In the genomic region with DNA sequence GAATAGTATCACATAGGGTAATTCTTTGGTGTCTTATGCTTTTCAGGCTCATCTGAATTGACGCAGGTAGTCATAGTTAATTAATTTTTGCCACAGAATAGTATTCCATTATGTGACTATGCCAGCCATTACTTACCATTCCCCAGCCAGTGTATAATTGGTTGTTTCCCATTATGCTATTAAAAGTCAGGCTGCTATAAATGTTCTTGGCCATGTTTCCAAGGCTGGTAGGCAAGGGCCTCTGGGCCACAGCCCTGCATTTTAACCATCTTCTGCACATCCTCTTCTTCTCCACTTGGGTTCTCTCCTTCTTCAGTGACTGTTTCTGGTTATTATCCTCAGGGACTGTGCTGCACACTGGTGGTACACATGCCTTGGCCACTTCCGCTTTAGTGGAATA, we compare ENCODE assay signal across 22 cellular contexts.
DNase-seq lines count a peak whose midpoint lies in the region; ATAC-seq, FAIRE-seq and TF ChIP-seq lines count a peak whose summit lies in the region.
"Had no signal": no experiment of that assay in that cellular context is flagged by ENCODE, and none has a peak within 500 bp of the region (broad histone marks: within the 10 kb centered on the region; RNA-seq: fewer than 3 reads in every experiment).

No MANE protein-coding gene starts in this region.

- H3K4me3 ChIP-seq in heart right ventricle (no peak overlapping the region), mesenchymal stem cell (ENCODE audit: insufficient read depth in 1 of 2, low read depth in 1 of 2, low read length in 2 of 2) (no peak overlapping the region)
- H3K4me3 ChIP-seq: BLaER1 treated with 17β-estradiol and CSF1 and Interleukin-3, amounts not matched to agents 10 nM and 100 nM; GM23248; HAP-1 had no signal

- H3K18ac ChIP-seq in mesenchymal stem cell (ENCODE audit: low read depth in 1 of 2, low read length in 2 of 2), result no peak overlapping the region

- H2BK120ac ChIP-seq in mesenchymal stem cell (ENCODE audit: low read depth, low read length), result no peak overlapping the region

- H3K79me1 ChIP-seq in mesenchymal stem cell (replicated peaks; ENCODE audit: low read length, poor library complexity, severe bottlenecking), result no peaks in the 10 kb centered on the region

- no peak overlapping the region for H2AK5ac ChIP-seq in mesenchymal stem cell (ENCODE audit: low read length, severe bottlenecking)

- no peak overlapping the region for H3K4me2 ChIP-seq in mesenchymal stem cell (ENCODE audit: low read length, poor library complexity, severe bottlenecking)
- H3K4me2 ChIP-seq: BLaER1 treated with 17β-estradiol and CSF1 and Interleukin-3, amounts not matched to agents 10 nM and 100 nM had no signal

- H3K4ac ChIP-seq in mesenchymal stem cell (ENCODE audit: low read depth in 1 of 2, low read length in 2 of 2), result no peak overlapping the region

- H2AFZ ChIP-seq in mesenchymal stem cell (ENCODE audit: low read depth, low read length), result no peak overlapping the region
- H2AFZ ChIP-seq: GM23248 had no signal

- H3K36me3 ChIP-seq in heart right ventricle (no peaks in the 10 kb centered on the region), mesenchymal stem cell (ENCODE audit: control insufficient read depth in 1 of 2, insufficient read depth in 2 of 2, low read depth in 1 of 2, low read length in 2 of 2) (no peaks in the 10 kb centered on the region)
- H3K36me3 ChIP-seq: BLaER1 treated with 17β-estradiol and CSF1 and Interleukin-3, amounts not matched to agents 10 nM and 100 nM; HAP-1 had no signal

- H4K8ac ChIP-seq in mesenchymal stem cell (ENCODE audit: low read length), result no peak overlapping the region

- TF ChIP-seq CTCF in heart right ventricle (IDR thresholded peaks at IDR 0.05) (no peak), VCaP (conservative IDR thresholded peaks at IDR 0.05) (no peak), GM10266 (IDR thresholded peaks at IDR 0.05; ENCODE audit: control insufficient read depth, insufficient read depth, low read depth, missing control alignments) (no peak)

- H3K27ac ChIP-seq in heart right ventricle (no peak overlapping the region), VCaP (peak overlapping the region; percentile 63), mesenchymal stem cell (ENCODE audit: low read length, poor library complexity, severe bottlenecking) (no peak overlapping the region)
- H3K27ac ChIP-seq: BLaER1 treated with 17β-estradiol and CSF1 and Interleukin-3, amounts not matched to agents 10 nM and 100 nM; GM23248; HL-60 had no signal

- no peak overlapping the region for H3K9ac ChIP-seq in mesenchymal stem cell (ENCODE audit: low read length)
- H3K9ac ChIP-seq: BLaER1 treated with 17β-estradiol and CSF1 and Interleukin-3, amounts not matched to agents 10 nM and 100 nM; GM23248 had no signal

- H2BK5ac ChIP-seq in mesenchymal stem cell (ENCODE audit: low read depth, low read length, poor library complexity, severe bottlenecking), result peak overlapping the region; percentile 24

- no peak overlapping the region for H2BK15ac ChIP-seq in mesenchymal stem cell (ENCODE audit: low read depth, poor library complexity, severe bottlenecking)

- no peak overlapping the region for H2BK12ac ChIP-seq in mesenchymal stem cell (ENCODE audit: low read length in 2 of 2)

- H3K27me3 ChIP-seq in heart right ventricle, result no peaks in the 10 kb centered on the region
- H3K27me3 ChIP-seq in mesenchymal stem cell (ENCODE audit: control insufficient read depth in 1 of 2, insufficient read depth in 1 of 2, low read length in 2 of 2), result no peaks in the 10 kb centered on the region
- H3K27me3 ChIP-seq: BLaER1 treated with 17β-estradiol and CSF1 and Interleukin-3, amounts not matched to agents 10 nM and 100 nM had no signal

- no peak overlapping the region for H3K23ac ChIP-seq in mesenchymal stem cell (ENCODE audit: low read length in 2 of 2)

- no peak overlapping the region for H4K91ac ChIP-seq in mesenchymal stem cell (ENCODE audit: low read length)

- intact Hi-C loops in heart right ventricle (cut with DNase I) (no loop called here), Right ventricle myocardium inferior (cut with DNase I) (no loop called here)

- H3K9me3 ChIP-seq in heart right ventricle (no peaks in the 10 kb centered on the region), mesenchymal stem cell (ENCODE audit: control insufficient read depth, low read length) (no peaks in the 10 kb centered on the region)
- H3K9me3 ChIP-seq: BLaER1 treated with 17β-estradiol and CSF1 and Interleukin-3, amounts not matched to agents 10 nM and 100 nM; HAP-1 had no signal

- H3K14ac ChIP-seq in mesenchymal stem cell (ENCODE audit: low read length in 2 of 2), result no peak overlapping the region

- peak in 5 of 8 donors; percentile 17 to 60 (median 43) for ATAC-seq in heart right ventricle
- no peak for ATAC-seq in Right ventricle myocardium inferior
- ATAC-seq in HG03439 (IDR thresholded peaks at IDR 0.05; ENCODE audit: unreplicated experiment), result no peak

- DNase-seq in heart right ventricle, result no peak
- no peak for DNase-seq in Right ventricle myocardium inferior (ENCODE audit: missing footprints)
- no peak for DNase-seq in GM12892 (ENCODE audit: insufficient read length)
- no peak for DNase-seq in mesenchymal stem cell
- DNase-seq in NK-92 (lab: John Stamatoyannopoulos, UW; ENCODE audit: unreplicated experiment), result no peak
- no peak for DNase-seq in GM10266 (ENCODE audit: extremely low spot score)
- DNase-seq: CD4-positive, CD25-positive, alpha-beta regulatory T cell; CD8-positive, alpha-beta memory T cell; COR-L47; DMS 273 treated with DMSO at 0.1 percent for 48 hours; DMS53; DND-41; EL; GM23248 had no signal

- WGBS in heart right ventricle, 2 donors, result 95 to 96% methylated on average over 2 of the region's 2 CpGs
- WGBS in mesenchymal stem cell, result 94% methylated on average over 1 of the region's 2 CpGs

- TF ChIP-seq POLR2A in GM12892 (IDR thresholded peaks at IDR 0.05; ENCODE audit: low read depth, low read length), result no peak

- H3K4me1 ChIP-seq in heart right ventricle (peaks cover 0 to 21% (median 7%) of the 10 kb centered on the region in 9 donors), mesenchymal stem cell (ENCODE audit: control insufficient read depth, insufficient read depth, low read depth, low read length) (peaks cover 23% of the 10 kb centered on the region)
- H3K4me1 ChIP-seq: HAP-1 had no signal

- peak; percentile 36 for FAIRE-seq in GM12892 (lab: Jason Lieb, UNC)
- FAIRE-seq: A204.1, GM12891, GM18507 had no signal

Comparison
In these comparisons a context has a peak if more than half of its experiments do, and no peak if none do; other contexts are left out.
1. ATAC-seq: peak in heart right ventricle (5 of 8); none in Right ventricle myocardium inferior (single experiment) and HG03439 (single experiment).